ENCODE assay signal across 1 cellular context in the genomic region with DNA sequence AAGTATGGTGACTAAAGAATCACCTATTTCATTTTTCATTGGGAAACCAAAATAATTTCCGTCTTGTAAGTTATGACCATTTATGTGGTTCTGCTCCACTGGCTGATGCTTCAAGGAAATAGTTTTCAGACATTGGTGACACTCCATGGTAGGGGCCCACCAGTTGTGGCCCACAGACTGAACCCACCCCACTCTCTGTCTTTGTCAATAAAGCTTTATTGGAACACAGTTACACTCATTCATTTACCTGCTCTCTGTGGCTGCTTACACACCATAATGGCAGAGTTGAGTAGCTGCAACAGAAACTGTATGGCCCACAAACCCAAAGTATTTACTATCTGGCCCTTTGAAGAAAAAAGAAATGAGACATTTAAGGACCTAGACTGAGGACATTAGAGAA.
A peak's percentile ranks its signal among the peaks of the same experiment; 100 is the strongest.
TF ChIP-seq lines count a peak whose summit lies in the region.

No MANE protein-coding gene starts in this region.

TF ChIP-seq in HepG2, 621 proteins besides CTCF, POLR2A, EP300 and RAD21:
- peak; percentile 40; the same call in 1 of the 2 replicates for TF ChIP-seq ZBTB40 (IDR thresholded peaks at IDR 0.05)
- peak; percentile 98 for TF ChIP-seq ZBTB40 (CRISPR knock-in tag; IDR thresholded peaks at IDR 0.05)
- TF ChIP-seq CHCHD3 (CRISPR knock-in tag; IDR thresholded peaks at IDR 0.05): no peak
- TF ChIP-seq ZKSCAN5 (CRISPR knock-in tag; IDR thresholded peaks at IDR 0.05): no peak
- no peak for TF ChIP-seq SRSF9 (IDR thresholded peaks at IDR 0.05; ENCODE audit: borderline replicate concordance, insufficient read depth, low read depth, low read length, poor library complexity, severe bottlenecking)
TF ChIP-seq in HepG2: peak in this region for 1.
